25 cellular contexts compared by ENCODE assay signal in genomic region chr1:169877800-169878491, GRCh38. TPM values are rescaled to one million over a fixed set of nuclear protein-coding genes. Genes with fewer than 3 reads are reported as not detected.
DNase-seq lines count a peak whose midpoint lies in the region; ATAC-seq and TF ChIP-seq lines count a peak whose summit lies in the region.
"Had no signal": no experiment of that assay in that cellular context is flagged by ENCODE, and none has a peak within 500 bp of the region (broad histone marks: within the 10 kb centered on the region; RNA-seq: fewer than 3 reads in every experiment).

No MANE protein-coding gene starts in this region.

- no peak for ATAC-seq in gastroesophageal sphincter
- ATAC-seq: stimulated activated naive CD8-positive, alpha-beta T cell treated with anti-CD3 and anti-CD28 coated beads, Interleukin-15, Interleukin-2, amounts not matched to agents 100 U/mL and 50 U/mL, for 24 hours had no signal

- no peak overlapping the region for H3K4me3 ChIP-seq in foreskin fibroblast (ENCODE audit: low read depth in 1 of 2, low read length in 2 of 2)
- H3K4me3 ChIP-seq in gastroesophageal sphincter = no peak overlapping the region
- H3K4me3 ChIP-seq: adrenal gland, K562, left ventricle myocardium inferior, PC-9, prostate gland, tibial nerve had no signal

- TF ChIP-seq CTCF in foreskin fibroblast (IDR thresholded peaks at IDR 0.05; ENCODE audit: low read depth, low read length) (no peak), gastroesophageal sphincter (IDR thresholded peaks at IDR 0.05) (no peak)

- 79 to 83% methylated on average over 2 of the region's 2 CpGs for WGBS in gastroesophageal sphincter (ENCODE audit: low coverage in 1 of 2), 2 donors

- H3K4me1 Mint-ChIP-seq in immature natural killer cell = peaks cover 18 to 59% of the 10 kb centered on the region in 2 donors

- H3K27ac ChIP-seq in gastroesophageal sphincter = peak overlapping the region in 1 of 4 donors; percentile 11
- H3K27ac ChIP-seq: adrenal gland, left ventricle myocardium inferior, PC-9, prostate gland, tibial nerve had no signal

- H3K9me3 Mint-ChIP-seq in immature natural killer cell = no peaks in the 10 kb centered on the region

- TF ChIP-seq POLR2A in gastroesophageal sphincter (IDR thresholded peaks at IDR 0.05) = no peak

- peaks cover 0 to 36% (median 4%) of the 10 kb centered on the region in 3 donors for H3K4me1 ChIP-seq in gastroesophageal sphincter
- H3K4me1 ChIP-seq: adrenal gland, prostate gland, tibial nerve had no signal

- H3K27ac Mint-ChIP-seq in immature natural killer cell = peak overlapping the region in 2 of 6 donors; percentile 25
- H3K27ac Mint-ChIP-seq: activated CD4-positive, alpha-beta T cell treated with anti-CD3 and anti-CD28 coated beads, Interleukin-2, amount 10 ng/mL, durations not matched to agents 7 days and 5 days; T-helper 1 cell treated with Interleukin-12 subunit alpha and Interleukin-12 subunit beta and Interleukin-4 antibody, amounts not matched to agents 30 μg/mL and 1 μg/mL, for 36 hours had no signal

- TF ChIP-seq EP300 in gastroesophageal sphincter (IDR thresholded peaks at IDR 0.05) = no peak

- H3K9me3 ChIP-seq in gastroesophageal sphincter = no peaks in the 10 kb centered on the region
- H3K9me3 ChIP-seq: adrenal gland, left ventricle myocardium inferior, prostate gland, tibial nerve had no signal

- DNase-seq in HCEC 1CT = peak; percentile 55
- DNase-seq in amniotic epithelial cell (ENCODE audit: low read depth) = peak; percentile 33
- peak; percentile 58 to 76 for DNase-seq in foreskin fibroblast
- no peak for DNase-seq in stimulated activated CD4-positive, alpha-beta T cell treated with anti-CD3 and anti-CD28 coated beads, Interleukin-2, amount 100 ng/mL, for 24 hours
- no peak for DNase-seq in immature natural killer cell
- DNase-seq in activated effector memory CD4-positive, alpha-beta T cell treated with Interleukin-2 at 50 U/mL for 16 hours = no peak
- DNase-seq: activated CD4-positive, alpha-beta T cell treated with anti-CD3 and anti-CD28 coated beads, Interleukin-2, amount 10 ng/mL, durations not matched to agents 7 days and 5 days; activated CD8-positive, alpha-beta memory T cell treated with anti-CD3 and anti-CD28 coated beads, Interleukin-2, amount 50 U/mL, for 4 hours; activated effector memory CD4-positive, alpha-beta T cell treated with anti-CD3 and anti-CD28 coated beads, Interleukin-2, amount 50 U/mL, for 16 hours; adrenal gland; caudate nucleus; head of caudate nucleus; left ventricle myocardium inferior; NCI-H187; NCI-H226; PC-9; SIG-M5; small intestine; stimulated activated CD4-positive, alpha-beta T cell treated with anti-CD3 and anti-CD28 coated beads, Interleukin-2, amount 100 ng/mL, for 48 hours; stimulated activated naive CD8-positive, alpha-beta T cell treated with anti-CD3 and anti-CD28 coated beads, Interleukin-15, Interleukin-2, amounts not matched to agents 100 U/mL and 50 U/mL, for 24 hours had no signal

- H3K36me3 Mint-ChIP-seq in immature natural killer cell = peaks cover 38 to 39% (median 38%) of the 10 kb centered on the region in 3 donors

- H3K27me3 ChIP-seq in gastroesophageal sphincter = no peaks in the 10 kb centered on the region
- H3K27me3 ChIP-seq: adrenal gland, tibial nerve had no signal

- H3K36me3 ChIP-seq in gastroesophageal sphincter = peaks cover 5 to 76% of the 10 kb centered on the region in 2 donors
- H3K36me3 ChIP-seq: prostate gland had no signal

- H3K27me3 Mint-ChIP-seq in immature natural killer cell (ENCODE audit: low read depth in 3 of 3) = peaks cover 0 to 3% (median 0%) of the 10 kb centered on the region in 3 donors
- H3K27me3 Mint-ChIP-seq: activated CD4-positive, alpha-beta T cell treated with anti-CD3 and anti-CD28 coated beads, Interleukin-2, amount 10 ng/mL, durations not matched to agents 7 days and 5 days had no signal

- H3K4me3 Mint-ChIP-seq in immature natural killer cell = no peak overlapping the region
- H3K4me3 Mint-ChIP-seq: activated CD4-positive, alpha-beta T cell treated with anti-CD3 and anti-CD28 coated beads, Interleukin-2, amount 10 ng/mL, durations not matched to agents 7 days and 5 days; T-helper 1 cell treated with Interleukin-12 subunit alpha and Interleukin-12 subunit beta and Interleukin-4 antibody, amounts not matched to agents 30 μg/mL and 1 μg/mL, for 36 hours had no signal

RNA-seq across cellular contexts. Expression of gene SCYL3, which starts 15.8 kb away (rescaled TPM):
- 10 to 100 TPM in 1 of 3 donors, 1 to 10 TPM in 2; 6.1 to 13.1 (median 6.8) TPM for polyA plus RNA-seq in immature natural killer cell
- total RNA-seq in gastroesophageal sphincter = 10 to 100 TPM; 10.5 to 14.2 (median 11.9) TPM

Comparison
In these comparisons a context has a peak if more than half of its experiments do, and no peak if none do; other contexts are left out.
1. DNase-seq: peak in HCEC 1CT (single experiment), amniotic epithelial cell (single experiment) and foreskin fibroblast (2 of 2); none in stimulated activated CD4-positive, alpha-beta T cell treated with anti-CD3 and anti-CD28 coated beads, Interleukin-2, amount 100 ng/mL, for 24 hours (0 of 2), immature natural killer cell (0 of 3) and activated effector memory CD4-positive, alpha-beta T cell treated with Interleukin-2 at 50 U/mL for 16 hours (single experiment).